Comparison of ENCODE assay signal across 1 cellular context in genomic region chr9:96478829-96479371, GRCh38.
TF ChIP-seq lines count a peak whose summit lies in the region.

No MANE protein-coding gene starts in this region.

TF ChIP-seq in SK-N-SH treated with all-trans-retinoic acid at 6 μM for 48 hours, 23 proteins besides CTCF, POLR2A, EP300 and RAD21 (continued from another document):
- no peak for TF ChIP-seq TSHZ2 (CRISPR knock-in tag; IDR thresholded peaks at IDR 0.05)
- TF ChIP-seq ESRRG (CRISPR knock-in tag; IDR thresholded peaks at IDR 0.05), result no peak
